8 cellular contexts compared by ENCODE assay signal in genomic region chrX:103464774-103465117, GRCh38.
DNase-seq lines count a peak whose midpoint lies in the region; ATAC-seq lines count a peak whose summit lies in the region.

No MANE protein-coding gene starts in this region.

- DNase-seq in AML-193 (lab: John Stamatoyannopoulos, UW), result peak; percentile 38
- DNase-seq in NCI-H524 treated with DMSO at 0.1 percent for 48 hours (lab: John Stamatoyannopoulos, UW), result peak; percentile 25
- DNase-seq in activated CD4-positive, alpha-beta T cell treated with anti-CD3 and anti-CD28 coated beads, Interleukin-2, amount 50 U/mL, for 48 hours, result peak; percentile 78 to 85
- DNase-seq in effector CD4-positive, alpha-beta T cell, result peak; percentile 64
- DNase-seq in midbrain (lab: John Stamatoyannopoulos, UW), result peak; percentile 80
- peak; percentile 35 to 59 for DNase-seq in stimulated activated CD8-positive, alpha-beta memory T cell treated with anti-CD3 and anti-CD28 coated beads, Interleukin-2, amount 100 ng/mL, for 48 hours (ENCODE audit: low read depth in 2 of 2)

- ATAC-seq in GM18870 (IDR thresholded peaks at IDR 0.05; ENCODE audit: unreplicated experiment) (peak; percentile 87), HG03175 (IDR thresholded peaks at IDR 0.05; ENCODE audit: unreplicated experiment) (peak; percentile 94)

Comparison
In these comparisons a context has a peak if more than half of its experiments do, and no peak if none do; other contexts are left out.
1. Peak in every context shown above with its lines: DNase-seq and ATAC-seq.
2. DNase-seq: peak in every context shown above with its lines; median percentile 82 in activated CD4-positive, alpha-beta T cell treated with anti-CD3 and anti-CD28 coated beads, Interleukin-2, amount 50 U/mL, for 48 hours; 80 in midbrain; 64 in effector CD4-positive, alpha-beta T cell; 47 in stimulated activated CD8-positive, alpha-beta memory T cell treated with anti-CD3 and anti-CD28 coated beads, Interleukin-2, amount 100 ng/mL, for 48 hours; 38 in AML-193; 25 in NCI-H524 treated with DMSO at 0.1 percent for 48 hours.